ENCODE assay signal across 8 cellular contexts in genomic region chr6:43516697-43517502, GRCh38.
DNase-seq lines count a peak whose midpoint lies in the region; ATAC-seq lines count a peak whose summit lies in the region.

Gene POLR1C (plus strand): TSS chr6:43517089. CDS start chr6:43517110, 21 bp downstream.
Gene YIPF3 (minus strand): TSS chr6:43516926. CDS start chr6:43516807, 119 bp downstream.

- H3K4me3 Mint-ChIP-seq in effector memory CD8-positive, alpha-beta T cell = no peak within 1 kb of the TSS

- H3K4me1 Mint-ChIP-seq in effector memory CD8-positive, alpha-beta T cell (ENCODE audit: low read depth in 2 of 2) = peaks cover 23 to 31% of the 10 kb centered on the region in 2 donors

- H3K9me3 Mint-ChIP-seq in effector memory CD8-positive, alpha-beta T cell = no peaks in the 10 kb centered on the region

- H3K27ac Mint-ChIP-seq in effector memory CD8-positive, alpha-beta T cell = no peak within 1 kb of the TSS

- peak; percentile 93 for DNase-seq in CMK (ENCODE audit: low read depth)
- DNase-seq in HS-5 (ENCODE audit: low read depth) = peak; percentile 92
- DNase-seq in NK-92 (lab: John Stamatoyannopoulos, UW; ENCODE audit: unreplicated experiment) = peak; percentile 74
- peak; percentile 93 to 96 for DNase-seq in activated CD8-positive, alpha-beta memory T cell treated with anti-CD3 and anti-CD28 coated beads for 1 hour (ENCODE audit: extremely low read depth in 1 of 2, low read depth in 1 of 2)
- DNase-seq in effector memory CD8-positive, alpha-beta T cell = peak; percentile 95 to 97 (median 95)
- peak; percentile 99 for DNase-seq in medulla oblongata (ENCODE audit: extremely low spot score)
- peak; percentile 97 for DNase-seq in stimulated activated CD8-positive, alpha-beta memory T cell treated with anti-CD3 and anti-CD28 coated beads, Interleukin-12 subunit alpha, Interleukin-12 subunit beta, amount 100 ng/mL, for 1 hour (ENCODE audit: low read depth)

- peak; percentile 38 for ATAC-seq in GM19468 (IDR thresholded peaks at IDR 0.05; ENCODE audit: extremely low read depth, unreplicated experiment)
- peak; percentile 93 for ATAC-seq in effector memory CD8-positive, alpha-beta T cell (replicated peaks)

- H3K27me3 Mint-ChIP-seq in effector memory CD8-positive, alpha-beta T cell = no peaks in the 10 kb centered on the region

- H3K36me3 Mint-ChIP-seq in effector memory CD8-positive, alpha-beta T cell (ENCODE audit: insufficient read depth) = peaks cover 43% of the 10 kb centered on the region

Comparison
In these comparisons a context has a peak if more than half of its experiments do, and no peak if none do; other contexts are left out.
1. Peak in every context shown above with its lines: DNase-seq and ATAC-seq.